Comparison of ENCODE assay signal across 1 cellular context in the genomic region with DNA sequence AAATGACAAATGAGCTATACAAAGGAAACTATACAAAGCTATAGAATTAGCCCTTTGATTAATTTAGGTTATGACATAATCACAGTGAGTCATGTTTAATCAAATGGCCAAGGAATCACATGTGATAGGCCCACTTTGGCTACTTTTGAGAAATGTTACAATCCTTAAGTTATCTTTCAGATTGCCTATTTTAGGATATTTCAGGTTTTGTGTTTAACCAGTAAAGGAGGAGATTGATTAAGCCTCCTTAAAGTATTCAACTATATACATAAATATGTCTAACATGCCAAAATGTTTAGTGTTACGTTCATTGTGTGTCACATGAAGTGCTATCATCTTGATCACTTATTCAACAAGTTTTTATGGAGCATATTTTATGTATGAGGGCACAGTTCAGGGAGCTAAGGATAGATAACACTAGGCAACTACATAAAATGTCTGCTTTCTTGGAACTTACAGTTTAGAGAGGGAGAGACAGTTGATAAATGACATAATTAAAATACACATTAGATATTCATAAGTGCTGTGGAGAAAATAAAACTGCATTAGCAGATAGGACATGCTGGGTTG.
TF ChIP-seq lines count a peak whose summit lies in the region.

No MANE protein-coding gene starts in this region.

TF ChIP-seq in endothelial cell of umbilical vein, 7 proteins besides CTCF, POLR2A, EP300 and RAD21:
- TF ChIP-seq, protein P1, sequence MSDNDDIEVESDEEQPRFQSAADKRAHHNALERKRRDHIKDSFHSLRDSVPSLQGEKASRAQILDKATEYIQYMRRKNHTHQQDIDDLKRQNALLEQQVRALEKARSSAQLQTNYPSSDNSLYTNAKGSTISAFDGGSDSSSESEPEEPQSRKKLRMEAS (IDR thresholded peaks at IDR 0.05; ENCODE audit: insufficient read depth, insufficient read length), result no peak
- TF ChIP-seq JUN (IDR thresholded peaks at IDR 0.05; ENCODE audit: borderline replicate concordance, insufficient read depth, insufficient read length, low read depth), result peak; percentile 68
